ENCODE assay signal across 16 cellular contexts in the genomic region with DNA sequence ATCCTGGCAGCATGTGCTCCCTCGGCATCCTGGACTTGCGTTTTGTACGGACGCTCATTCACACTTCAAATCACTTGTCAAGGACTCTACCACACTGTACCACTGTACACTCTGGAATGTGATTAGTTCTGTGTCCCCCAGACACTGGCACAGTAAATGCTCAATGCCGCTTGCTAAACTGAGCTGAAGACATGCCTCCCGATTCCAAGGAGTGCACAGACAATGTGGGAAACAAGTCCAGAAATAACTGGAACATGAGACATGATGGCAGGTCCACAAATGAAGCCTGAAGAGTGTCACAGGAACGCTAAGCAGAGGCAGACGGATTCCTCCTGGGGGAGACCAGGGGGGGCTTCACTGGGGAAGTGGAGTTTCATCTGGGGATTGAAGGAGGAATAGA. TPM values are rescaled to one million over a fixed set of nuclear protein-coding genes. Genes with fewer than 3 reads are reported as not detected.
A peak's percentile ranks its signal among the peaks of the same experiment; 100 is the strongest.
DNase-seq lines count a peak whose midpoint lies in the region; ATAC-seq and TF ChIP-seq lines count a peak whose summit lies in the region.
"Had no signal": no experiment of that assay in that cellular context is flagged by ENCODE, and none has a peak within 500 bp of the region (broad histone marks: within the 10 kb centered on the region; RNA-seq: fewer than 3 reads in every experiment).

No MANE protein-coding gene starts in this region.

- no peak overlapping the region for H3K9ac ChIP-seq in rectal smooth muscle tissue (ENCODE audit: low read length)
- no peak overlapping the region for H3K9ac ChIP-seq in GM23248

- CTCF ChIA-PET in AG04450 (lab: Charles Lee) = no interaction called here
- CTCF ChIA-PET in Caco-2 (lab: Charles Lee) = no interaction called here

- H3K4me2 ChIP-seq in GM23248 (ENCODE audit: unreplicated experiment) = no peak overlapping the region

- H3K27me3 Mint-ChIP-seq in Caco-2 (ENCODE audit: insufficient read depth, unreplicated experiment) = no peaks in the 10 kb centered on the region
- H3K27me3 Mint-ChIP-seq: activated CD4-positive, alpha-beta memory T cell treated with anti-CD3 and anti-CD28 coated beads, Interleukin-2, amount 10 ng/mL, durations not matched to agents 7 days and 5 days; activated naive CD4-positive, alpha-beta T cell treated with anti-CD3 and anti-CD28 coated beads, Interleukin-2, amount 10 ng/mL, durations not matched to agents 7 days and 5 days; progenitor cell of endocrine pancreas had no signal

- H3K79me2 ChIP-seq in GM23248 (ENCODE audit: insufficient read depth) = 0 out of 2 replicates have a peak, but pooled peaks cover 4% of the 10 kb centered on the region

- peaks cover 12% of the 10 kb centered on the region for H3F3A ChIP-seq in GM23248 (ENCODE audit: insufficient read depth)

- DNase-seq in AG04450 (ENCODE audit: low read depth, low spot score) = no peak
- no peak for DNase-seq in Peyer's patch
- DNase-seq in Caco-2 = no peak
- no peak for DNase-seq in GM23248
- DNase-seq: activated CD4-positive, alpha-beta memory T cell treated with anti-CD3 and anti-CD28 coated beads, Interleukin-2, amount 10 ng/mL, durations not matched to agents 7 days and 5 days; activated naive CD4-positive, alpha-beta T cell treated with anti-CD3 and anti-CD28 coated beads, Interleukin-2, amount 10 ng/mL, durations not matched to agents 7 days and 5 days; activated T-cell treated with anti-CD3 and anti-CD28 coated beads, Interleukin-2, amount 50 U/mL, for 4 hours; body of pancreas; MM.1S; NCI-H345 had no signal

- TF ChIP-seq POLR2A in Peyer's patch (IDR thresholded peaks at IDR 0.05) (no peak), gastroesophageal sphincter (IDR thresholded peaks at IDR 0.05) (no peak)

- H2AFZ ChIP-seq in GM23248 = no peak overlapping the region

- H3K4me1 ChIP-seq in Peyer's patch (peaks cover 0 to 24% (median 0%) of the 10 kb centered on the region in 4 donors), gastroesophageal sphincter (peaks cover 0 to 49% (median 26%) of the 10 kb centered on the region in 3 donors), rectal smooth muscle tissue (ENCODE audit: control insufficient read depth, insufficient read depth, low read length) (peaks cover 14% of the 10 kb centered on the region), Caco-2 (peaks cover 8% of the 10 kb centered on the region), GM23248 (ENCODE audit: insufficient read depth) (peaks cover 23% of the 10 kb centered on the region)
- H3K4me1 ChIP-seq: body of pancreas had no signal

- peaks cover 4% of the 10 kb centered on the region for H3K4me1 Mint-ChIP-seq in Caco-2 (ENCODE audit: low read depth, unreplicated experiment)

- TF ChIP-seq CTCF in AG04450 (IDR thresholded peaks at IDR 0.05; ENCODE audit: low read depth, low read length) (no peak), Peyer's patch (IDR thresholded peaks at IDR 0.05) (no peak), gastroesophageal sphincter (IDR thresholded peaks at IDR 0.05) (no peak), Caco-2 (IDR thresholded peaks at IDR 0.05; ENCODE audit: insufficient read depth in 1 of 2, low read depth in 1 of 2, low read length in 1 of 2, severe bottlenecking in 1 of 2, unreplicated experiment in 1 of 2) (no peak)

- H4K20me1 ChIP-seq in GM23248 (ENCODE audit: insufficient read depth) = no peaks in the 10 kb centered on the region

- H3K27me3 ChIP-seq in AG04450 (ENCODE audit: control insufficient read depth, insufficient read depth, low read length) (no peaks in the 10 kb centered on the region), Peyer's patch (no peaks in the 10 kb centered on the region), gastroesophageal sphincter (no peaks in the 10 kb centered on the region), rectal smooth muscle tissue (ENCODE audit: control insufficient read depth, insufficient read depth, low read length) (no peaks in the 10 kb centered on the region), Caco-2 (replicated peaks; ENCODE audit: control insufficient read depth, insufficient read depth, low read length) (no peaks in the 10 kb centered on the region), GM23248 (replicated peaks; ENCODE audit: insufficient read depth) (no peaks in the 10 kb centered on the region)
- H3K27me3 ChIP-seq: body of pancreas had no signal

- no peaks in the 10 kb centered on the region for H3K9me2 ChIP-seq in GM23248 (ENCODE audit: insufficient read depth)

- POLR2A ChIA-PET in AG04450 (lab: Yijun Ruan, JAX) (no interaction called here), Caco-2 (lab: Charles Lee) (no interaction called here)

- TF ChIP-seq EP300 in gastroesophageal sphincter (IDR thresholded peaks at IDR 0.05) = no peak

- peaks cover 17% of the 10 kb centered on the region for H3K36me3 Mint-ChIP-seq in Caco-2 (ENCODE audit: insufficient read depth, unreplicated experiment)

- intact Hi-C loops in Caco-2 (cut with micrococcal nuclease; ENCODE audit: unreplicated experiment) = no loop called here

- H3K27ac Mint-ChIP-seq in Caco-2 (ENCODE audit: unreplicated experiment) = no peak overlapping the region
- H3K27ac Mint-ChIP-seq: activated CD4-positive, alpha-beta memory T cell treated with anti-CD3 and anti-CD28 coated beads, Interleukin-2, amount 10 ng/mL, durations not matched to agents 7 days and 5 days; activated naive CD4-positive, alpha-beta T cell treated with anti-CD3 and anti-CD28 coated beads, Interleukin-2, amount 10 ng/mL, durations not matched to agents 7 days and 5 days; progenitor cell of endocrine pancreas had no signal

- H3K9me3 Mint-ChIP-seq in Caco-2 (ENCODE audit: unreplicated experiment) = no peaks in the 10 kb centered on the region
- H3K9me3 Mint-ChIP-seq: activated CD4-positive, alpha-beta memory T cell treated with anti-CD3 and anti-CD28 coated beads, Interleukin-2, amount 10 ng/mL, durations not matched to agents 7 days and 5 days; activated naive CD4-positive, alpha-beta T cell treated with anti-CD3 and anti-CD28 coated beads, Interleukin-2, amount 10 ng/mL, durations not matched to agents 7 days and 5 days; activated T-cell treated with anti-CD3 and anti-CD28 coated beads, Interleukin-2, amount 50 U/mL, for 4 hours had no signal

- no peak overlapping the region for H3K4me3 ChIP-seq in AG04450 (ENCODE audit: low read depth, low read length)
- H3K4me3 ChIP-seq in Peyer's patch = no peak overlapping the region
- no peak overlapping the region for H3K4me3 ChIP-seq in gastroesophageal sphincter
- H3K4me3 ChIP-seq in rectal smooth muscle tissue (ENCODE audit: low read length) = no peak overlapping the region
- H3K4me3 ChIP-seq in Caco-2 (ENCODE audit: low read depth, low read length) = no peak overlapping the region
- no peak overlapping the region for H3K4me3 ChIP-seq in GM23248
- H3K4me3 ChIP-seq: body of pancreas, thoracic aorta had no signal

- H3K4me3 Mint-ChIP-seq in Caco-2 (ENCODE audit: unreplicated experiment) = no peak overlapping the region
- H3K4me3 Mint-ChIP-seq: activated CD4-positive, alpha-beta memory T cell treated with anti-CD3 and anti-CD28 coated beads, Interleukin-2, amount 10 ng/mL, durations not matched to agents 7 days and 5 days; activated naive CD4-positive, alpha-beta T cell treated with anti-CD3 and anti-CD28 coated beads, Interleukin-2, amount 10 ng/mL, durations not matched to agents 7 days and 5 days; activated T-cell treated with anti-CD3 and anti-CD28 coated beads, Interleukin-2, amount 50 U/mL, for 4 hours had no signal

- H3K27ac ChIP-seq in AG04450 (ENCODE audit: low read depth, low read length) = peak overlapping the region; percentile 68
- H3K27ac ChIP-seq in Peyer's patch = peak overlapping the region; percentile 38 to 72 (median 66)
- peak overlapping the region in 3 of 4 donors; percentile 73 to 80 (median 78) for H3K27ac ChIP-seq in gastroesophageal sphincter
- peak overlapping the region; percentile 46 for H3K27ac ChIP-seq in rectal smooth muscle tissue (ENCODE audit: low read depth, low read length)
- no peak overlapping the region for H3K27ac ChIP-seq in GM23248
- H3K27ac ChIP-seq: thoracic aorta had no signal

- BruUV-seq in Caco-2 (replicated peaks; lab: Mats Ljungman, UMichigan) = no TSS peak

- H3K36me3 ChIP-seq in Peyer's patch (peaks cover 0 to 28% (median 0%) of the 10 kb centered on the region in 3 donors), gastroesophageal sphincter (peaks cover 0 to 79% of the 10 kb centered on the region in 2 donors), rectal smooth muscle tissue (ENCODE audit: control insufficient read depth, insufficient read depth, low read length) (peaks cover 4% of the 10 kb centered on the region), Caco-2 (ENCODE audit: control insufficient read depth, insufficient read depth, low read length) (peaks cover 4% of the 10 kb centered on the region; the same call in 1 of the 2 replicates), GM23248 (ENCODE audit: low read depth) (peaks cover 6% of the 10 kb centered on the region; the same call in 1 of the 2 replicates)

- in situ Hi-C loops in GM23248 (cut with MboI) = no loop called here

- ATAC-seq in gastroesophageal sphincter (no peak), GM21515 (IDR thresholded peaks at IDR 0.05; ENCODE audit: unreplicated experiment) (no peak), GM18517 (IDR thresholded peaks at IDR 0.05; ENCODE audit: unreplicated experiment) (no peak)
- ATAC-seq: activated T-cell treated with anti-CD3 and anti-CD28 coated beads, Interleukin-2, amount 50 U/mL, for 4 hours; body of pancreas had no signal

- no peaks in the 10 kb centered on the region; the same call in 1 of the 2 replicates for H3K9me3 ChIP-seq in AG04450 (ENCODE audit: control insufficient read depth, insufficient read depth, low read length)
- H3K9me3 ChIP-seq in Peyer's patch = no peaks in the 10 kb centered on the region
- H3K9me3 ChIP-seq in gastroesophageal sphincter = no peaks in the 10 kb centered on the region
- no peaks in the 10 kb centered on the region for H3K9me3 ChIP-seq in Caco-2
- no peaks in the 10 kb centered on the region for H3K9me3 ChIP-seq in GM23248 (ENCODE audit: low read depth)
- H3K9me3 ChIP-seq: body of pancreas, thoracic aorta had no signal

- 34 to 74% methylated on average over 4 to 6 of the region's 8 CpGs for WGBS in gastroesophageal sphincter (ENCODE audit: low coverage in 1 of 2), 2 donors
- WGBS in GM23248 (ENCODE audit: low coverage in 1 of 2, low lambda C conversion rate in 2 of 2, missing lambda C conversion rate in 2 of 2), 2 experiments = 86 to 88% methylated on average over 8 of the region's 8 CpGs

RNA-seq across cellular contexts. Expression of a gene that starts 22.1 kb away (rescaled TPM):
- polyA plus RNA-seq in AG04450 (2011; rRNA removed) = 12.7 and 14.4 TPM in 2 replicates
- 13.7 and 15.8 TPM in 2 replicates for polyA minus RNA-seq in AG04450 (2011; rRNA and poly(A)+ RNA removed)
- 10 to 100 TPM in 2 of 4 donors, 1 to 10 TPM in 2; 6.8 to 40.4 (median 12.8) TPM for total RNA-seq in Peyer's patch
- total RNA-seq in gastroesophageal sphincter = 10 to 100 TPM; 32.8 to 56.2 (median 41.6) TPM
- 0.59 and 1.8 TPM in 2 replicates for total RNA-seq in Caco-2 (2022)
- total RNA-seq in GM23248 (2014; rRNA removed; shearing (Covaris generic)) = 35.0 and 59.8 TPM in 2 replicates
- 1.6 TPM in 2 replicates for polyA plus RNA-seq in GM23248 (2016; fragmentation: Nextera tagmentation; extraction: Ambion mirVana)

RNA-seq across cellular contexts. Expression of a gene that starts 35.2 kb away (rescaled TPM):
- polyA plus RNA-seq in AG04450 (2011; rRNA removed) (38.0 and 45.0 TPM in 2 replicates), GM23248 (2016; fragmentation: Nextera tagmentation; extraction: Ambion mirVana) (63.5 and 66.1 TPM in 2 replicates)
- polyA minus RNA-seq in AG04450 (2011; rRNA and poly(A)+ RNA removed) = 16.8 and 18.1 TPM in 2 replicates
- total RNA-seq in Peyer's patch (10 to 100 TPM; 32.4 to 49.0 (median 37.8) TPM), gastroesophageal sphincter (10 to 100 TPM; 19.6 to 40.3 (median 36.5) TPM), Caco-2 (2022) (33.1 and 39.3 TPM in 2 replicates)
- total RNA-seq in GM23248 (2014; rRNA removed; shearing (Covaris generic)) = 67.3 and 92.0 TPM in 2 replicates

RNA-seq across cellular contexts. Expression of a gene that starts 47.1 kb away (rescaled TPM):
- polyA plus RNA-seq in AG04450 (2011; rRNA removed) (25.3 and 29.9 TPM in 2 replicates), GM23248 (2016; fragmentation: Nextera tagmentation; extraction: Ambion mirVana) (41.1 and 41.2 TPM in 2 replicates)
- polyA minus RNA-seq in AG04450 (2011; rRNA and poly(A)+ RNA removed) = 27.5 and 45.4 TPM in 2 replicates
- total RNA-seq in Peyer's patch (100 to 1,000 TPM in 1 of 4 donors, 10 to 100 TPM in 3; 25.9 to 130 (median 64.5) TPM), gastroesophageal sphincter (10 to 100 TPM; 29.9 to 35.6 (median 34.0) TPM), Caco-2 (2022) (52.0 and 52.8 TPM in 2 replicates)
- total RNA-seq in GM23248 (2014; rRNA removed; shearing (Covaris generic)) = 51.2 and 58.1 TPM in 2 replicates

RNA-seq across cellular contexts. Expression of a gene that starts 51.9 kb away (rescaled TPM):
- polyA plus RNA-seq in AG04450 (2011; rRNA removed) (0.02 and 0.04 TPM in 2 replicates), GM23248 (2016; fragmentation: Nextera tagmentation; extraction: Ambion mirVana) (not detected in 2 replicates)
- polyA minus RNA-seq in AG04450 (2011; rRNA and poly(A)+ RNA removed) = not detected in 2 replicates
- total RNA-seq in Peyer's patch (not detected), gastroesophageal sphincter (under 1 TPM in 3 of 4 donors, not detected in 1; 0.58 to 0.81 (median 0.72) TPM), Caco-2 (2022) (0.54 and 0.60 TPM in 2 replicates)
- 0.22 TPM in 1 of 2 replicates, not detected in the other for total RNA-seq in GM23248 (2014; rRNA removed; shearing (Covaris generic))
